Comparison of ENCODE assay signal across 8 cellular contexts in genomic region chr2:172438064-172438421, GRCh38. TPM values are rescaled to one million over a fixed set of nuclear protein-coding genes. Genes with fewer than 3 reads are reported as not detected.
A peak's percentile ranks its signal among the peaks of the same experiment; 100 is the strongest.
DNase-seq lines count a peak whose midpoint lies in the region; ATAC-seq, FAIRE-seq and TF ChIP-seq lines count a peak whose summit lies in the region.

No MANE protein-coding gene starts in this region.

- no peaks in the 10 kb centered on the region for H3K9me3 Mint-ChIP-seq in activated CD4-positive, alpha-beta memory T cell treated with anti-CD3 and anti-CD28 coated beads, Interleukin-2, amount 10 ng/mL, durations not matched to agents 7 days and 5 days
- H3K9me3 Mint-ChIP-seq in endothelial cell (ENCODE audit: unreplicated experiment): no peaks in the 10 kb centered on the region

- H3K23ac ChIP-seq in trophoblast cell (ENCODE audit: low read length): no peak overlapping the region

- 100% methylated on average over 1 of the region's 4 CpGs for WGBS in trophoblast cell (ENCODE audit: extremely low coverage, insufficient coverage, insufficient read length)

- no peak overlapping the region for H3K4me2 ChIP-seq in trophoblast cell (ENCODE audit: low read length)

- no peaks in the 10 kb centered on the region for H3K9me3 ChIP-seq in trophoblast cell (ENCODE audit: insufficient read depth, low read depth, low read length)

- H4K91ac ChIP-seq in trophoblast cell (ENCODE audit: low read depth, low read length): no peak overlapping the region

- H4K8ac ChIP-seq in trophoblast cell (ENCODE audit: low read depth, low read length): no peak overlapping the region

- H3K36me3 ChIP-seq in trophoblast cell (ENCODE audit: control insufficient read depth in 1 of 2, insufficient read depth in 2 of 2, low read length in 2 of 2): peaks cover 0 to 2% of the 10 kb centered on the region in 2 experiments

- H3K18ac ChIP-seq in trophoblast cell (ENCODE audit: low read length): no peak overlapping the region

- H3K4me3 ChIP-seq in trophoblast cell (ENCODE audit: low read depth, low read length): no peak overlapping the region

- no peak overlapping the region for H2AK5ac ChIP-seq in trophoblast cell (ENCODE audit: low read length)

- no peak for TF ChIP-seq CTCF in endothelial cell (IDR thresholded peaks at IDR 0.05; ENCODE audit: unreplicated experiment)

- POLR2A ChIA-PET in activated CD4-positive, alpha-beta memory T cell treated with anti-CD3 and anti-CD28 coated beads, Interleukin-2, amount 10 ng/mL, durations not matched to agents 7 days and 5 days (lab: Charles Lee): interaction anchor here (1.1 kb wide), 2 partner anchors 10 to 24 kb away, joined by 4 read pairs; no protein-coding TSS in a partner anchor

- no peak overlapping the region for H3K27ac Mint-ChIP-seq in activated CD4-positive, alpha-beta memory T cell treated with anti-CD3 and anti-CD28 coated beads, Interleukin-2, amount 10 ng/mL, durations not matched to agents 7 days and 5 days
- H3K27ac Mint-ChIP-seq in endothelial cell (ENCODE audit: unreplicated experiment): no peak overlapping the region

- no peak overlapping the region for H4K12ac ChIP-seq in trophoblast cell (ENCODE audit: low read depth, low read length)

- H2AFZ ChIP-seq in trophoblast cell (ENCODE audit: insufficient read depth, low read length, poor library complexity): no peak overlapping the region

- H3K4me1 Mint-ChIP-seq in activated CD4-positive, alpha-beta memory T cell treated with anti-CD3 and anti-CD28 coated beads, Interleukin-2, amount 10 ng/mL, durations not matched to agents 7 days and 5 days: peaks cover 40% of the 10 kb centered on the region
- H3K4me1 Mint-ChIP-seq in endothelial cell (ENCODE audit: unreplicated experiment): peaks cover 34% of the 10 kb centered on the region

- H3K9ac ChIP-seq in trophoblast cell (ENCODE audit: low read length): no peak overlapping the region

- no peaks in the 10 kb centered on the region for H3K79me1 ChIP-seq in trophoblast cell (ENCODE audit: low read length)

- FAIRE-seq in frontal cortex (lab: Jason Lieb, UNC): no peak

- no peak overlapping the region for H2BK5ac ChIP-seq in trophoblast cell (ENCODE audit: low read depth, low read length, poor library complexity)

- no peak overlapping the region for H3K4ac ChIP-seq in trophoblast cell (ENCODE audit: low read depth, low read length)

- DNase-seq in activated CD4-positive, alpha-beta memory T cell treated with anti-CD3 and anti-CD28 coated beads, Interleukin-2, amount 10 ng/mL, durations not matched to agents 7 days and 5 days: peak; percentile 44
- DNase-seq in trophoblast cell (peak; percentile 40 to 47), NCI-H1105 (lab: John Stamatoyannopoulos, UW) (no peak), frontal cortex (ENCODE audit: low spot score in 2 of 2) (no peak), endothelial cell (ENCODE audit: low spot score) (no peak)

- CTCF ChIA-PET in activated CD4-positive, alpha-beta memory T cell treated with anti-CD3 and anti-CD28 coated beads, Interleukin-2, amount 10 ng/mL, durations not matched to agents 7 days and 5 days (lab: Charles Lee): interaction anchor here (1.1 to 12.0 kb wide), 4 partner anchors 10 to 24 kb away, joined by 4 to 120 read pairs (median 8); partner anchors contain the start of gene ITGA6

- H3K4me3 Mint-ChIP-seq in activated CD4-positive, alpha-beta memory T cell treated with anti-CD3 and anti-CD28 coated beads, Interleukin-2, amount 10 ng/mL, durations not matched to agents 7 days and 5 days: no peak overlapping the region
- no peak overlapping the region for H3K4me3 Mint-ChIP-seq in endothelial cell (ENCODE audit: unreplicated experiment)

- H3K27me3 ChIP-seq in trophoblast cell (ENCODE audit: insufficient read depth, low read length): no peaks in the 10 kb centered on the region

- H3K27me3 Mint-ChIP-seq in activated CD4-positive, alpha-beta memory T cell treated with anti-CD3 and anti-CD28 coated beads, Interleukin-2, amount 10 ng/mL, durations not matched to agents 7 days and 5 days: peaks cover 12% of the 10 kb centered on the region
- H3K27me3 Mint-ChIP-seq in endothelial cell (ENCODE audit: unreplicated experiment): peaks cover 3% of the 10 kb centered on the region

- no peak overlapping the region for H3K14ac ChIP-seq in trophoblast cell (ENCODE audit: low read length)

- H3K4me1 ChIP-seq in trophoblast cell (ENCODE audit: control insufficient read depth in 1 of 2, insufficient read depth in 2 of 2, low read length in 2 of 2): peaks cover 0 to 19% of the 10 kb centered on the region in 2 experiments

- peaks cover 4% of the 10 kb centered on the region for H3K36me3 Mint-ChIP-seq in activated CD4-positive, alpha-beta memory T cell treated with anti-CD3 and anti-CD28 coated beads, Interleukin-2, amount 10 ng/mL, durations not matched to agents 7 days and 5 days (ENCODE audit: low read depth)
- H3K36me3 Mint-ChIP-seq in endothelial cell (ENCODE audit: low read depth, unreplicated experiment): no peaks in the 10 kb centered on the region

- H3K27ac ChIP-seq in trophoblast cell (ENCODE audit: low read depth, low read length): no peak overlapping the region

- no peak overlapping the region for H2BK12ac ChIP-seq in trophoblast cell (ENCODE audit: low read length)

- H3K79me2 ChIP-seq in trophoblast cell (ENCODE audit: control insufficient read depth, insufficient read depth, low read length, poor library complexity): no peaks in the 10 kb centered on the region

- H2BK120ac ChIP-seq in trophoblast cell (ENCODE audit: insufficient read depth, low read length, poor library complexity): no peak overlapping the region

- ATAC-seq in GM18868 (IDR thresholded peaks at IDR 0.05; ENCODE audit: unreplicated experiment) (peak; percentile 26), HG03159 (IDR thresholded peaks at IDR 0.05; ENCODE audit: unreplicated experiment) (peak; percentile 15), HG02870 (IDR thresholded peaks at IDR 0.05; ENCODE audit: unreplicated experiment) (no peak)

RNA-seq across cellular contexts. Expression of gene ITGA6, which starts 10.7 kb away (rescaled TPM):
- total RNA-seq in activated CD4-positive, alpha-beta memory T cell treated with anti-CD3 and anti-CD28 coated beads, Interleukin-2, amount 10 ng/mL, durations not matched to agents 7 days and 5 days: 10 to 100 TPM; 17.7 to 18.0 TPM
- polyA plus RNA-seq in trophoblast cell (2013): 26.5 and 28.2 TPM in 2 replicates
- total RNA-seq in frontal cortex (26.5 TPM), endothelial cell (ENCODE audit: unreplicated experiment) (34.0 TPM)

Comparison
In these comparisons a context has a peak if more than half of its experiments do, and no peak if none do; other contexts are left out.
1. DNase-seq: peak in activated CD4-positive, alpha-beta memory T cell treated with anti-CD3 and anti-CD28 coated beads, Interleukin-2, amount 10 ng/mL, durations not matched to agents 7 days and 5 days (single experiment) and trophoblast cell (2 of 2); none in NCI-H1105 (single experiment), frontal cortex (0 of 2) and endothelial cell (single experiment).